8 cellular contexts compared by ENCODE assay signal in the genomic region with DNA sequence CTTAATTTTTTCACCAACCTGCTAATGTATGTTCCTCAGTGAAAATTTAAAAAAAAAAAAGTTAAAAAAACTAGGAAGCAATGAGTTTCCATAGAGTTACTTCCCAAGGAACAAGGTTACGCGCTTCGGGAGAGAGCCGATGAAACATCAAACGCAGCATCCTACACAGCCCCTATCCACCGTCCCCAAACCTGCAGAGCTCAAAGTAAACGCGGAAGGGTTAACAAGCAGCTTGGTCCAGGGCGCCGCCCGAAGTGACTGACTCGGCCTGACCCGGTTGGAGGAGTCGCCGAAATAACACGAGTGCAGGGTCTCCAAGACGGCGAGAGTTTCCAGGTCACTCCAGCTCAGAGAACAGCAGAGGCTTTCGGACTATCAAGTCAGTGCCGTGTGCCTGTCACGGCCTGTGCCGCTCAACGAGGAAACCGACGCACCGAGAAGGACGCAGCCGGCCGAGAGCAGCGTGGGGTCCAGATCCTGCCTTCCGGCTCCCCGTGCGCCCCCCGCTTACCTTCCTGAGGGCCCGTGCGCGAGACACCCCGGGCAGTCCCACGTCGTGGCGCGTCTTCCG. TPM values are rescaled to one million over a fixed set of nuclear protein-coding genes. Genes with fewer than 3 reads are reported as not detected.
DNase-seq lines count a peak whose midpoint lies in the region; ATAC-seq, FAIRE-seq and TF ChIP-seq lines count a peak whose summit lies in the region.

No MANE protein-coding gene starts in this region.

- DNase-seq in AG20443 (ENCODE audit: low spot score) (peak; percentile 55), GM18507 (ENCODE audit: extremely low spot score, insufficient read length, low read depth) (no peak), PC-3 (peak; percentile 25), left lobe of liver (ENCODE audit: low spot score) (no peak), suprapubic skin (ENCODE audit: low spot score in 2 of 2) (no peak), H54 (ENCODE audit: insufficient read length, low spot score) (no peak)
- no peak for DNase-seq in central memory CD8-positive, alpha-beta T cell (ENCODE audit: low spot score in 2 of 2)

- CTCF ChIA-PET in PC-3 (lab: Charles Lee) = interaction anchor here (0.6 to 1.5 kb wide), 2 partner anchors 14 to 47 kb away, joined by 4 to 5 read pairs; no protein-coding TSS in a partner anchor

- peak; percentile 62 for FAIRE-seq in GM18507 (lab: Jason Lieb, UNC)
- FAIRE-seq in H54 (lab: Jason Lieb, UNC) = no peak

- H3K4me3 Mint-ChIP-seq in central memory CD8-positive, alpha-beta T cell = peak overlapping the region; percentile 84

- no peaks in the 10 kb centered on the region for H3K9me3 Mint-ChIP-seq in central memory CD8-positive, alpha-beta T cell

- H3K9me3 ChIP-seq in PC-3 (ENCODE audit: low read length) (no peaks in the 10 kb centered on the region), suprapubic skin (no peaks in the 10 kb centered on the region)

- H3K4me3 ChIP-seq in PC-3 (ENCODE audit: low read length) = peak overlapping the region; percentile 86
- peak overlapping the region; percentile 66 for H3K4me3 ChIP-seq in suprapubic skin

- TF ChIP-seq POLR2A in suprapubic skin (IDR thresholded peaks at IDR 0.05) (no peak), H54 (IDR thresholded peaks at IDR 0.05; ENCODE audit: low read depth, low read length) (no peak)

- H3K36me3 ChIP-seq in PC-3 (ENCODE audit: low read depth, low read length) (no peaks in the 10 kb centered on the region; the same call in 1 of the 2 replicates), suprapubic skin (peaks cover 8% of the 10 kb centered on the region)

- H3K9me2 ChIP-seq in PC-3 (replicated peaks; ENCODE audit: low read length) = no peaks in the 10 kb centered on the region

- peak overlapping the region; percentile 90 for H2AFZ ChIP-seq in PC-3 (ENCODE audit: low read length)

- POLR2A ChIA-PET in PC-3 (lab: Charles Lee; ENCODE audit: unreplicated experiment) = interaction anchor here (1.0 kb wide), 1 partner anchor 8 kb away, joined by 3 read pairs; no protein-coding TSS in a partner anchor

- no peaks in the 10 kb centered on the region for H3K27me3 Mint-ChIP-seq in central memory CD8-positive, alpha-beta T cell

- H3K4me1 Mint-ChIP-seq in central memory CD8-positive, alpha-beta T cell = peaks cover 44% of the 10 kb centered on the region

- peak overlapping the region; percentile 98 for H3K9ac ChIP-seq in PC-3 (ENCODE audit: low read length)

- no peak for TF ChIP-seq CTCF in PC-3 (conservative IDR thresholded peaks at IDR 0.05; ENCODE audit: low read depth, low read length)
- TF ChIP-seq CTCF in suprapubic skin (IDR thresholded peaks at IDR 0.05) = no peak

- TF ChIP-seq EP300 in suprapubic skin (IDR thresholded peaks at IDR 0.05) = no peak

- peak overlapping the region; percentile 80 for H3K27ac Mint-ChIP-seq in central memory CD8-positive, alpha-beta T cell (ENCODE audit: low read depth)

- peaks cover 55% of the 10 kb centered on the region for H3K79me2 ChIP-seq in PC-3 (ENCODE audit: low read length)

- no peaks in the 10 kb centered on the region for H3F3A ChIP-seq in PC-3 (ENCODE audit: low read length, unreplicated experiment)

- peaks cover 12% of the 10 kb centered on the region for H3K36me3 Mint-ChIP-seq in central memory CD8-positive, alpha-beta T cell (ENCODE audit: insufficient read depth)

- peaks cover 17% of the 10 kb centered on the region for H4K20me1 ChIP-seq in PC-3 (ENCODE audit: low read length)

- ATAC-seq in HG03025 (IDR thresholded peaks at IDR 0.05; ENCODE audit: low FRiP score, unreplicated experiment) (peak; percentile 26), PC-3 (peak; percentile 28), left lobe of liver (peak; percentile 44)
- peak; percentile 21 for ATAC-seq in central memory CD8-positive, alpha-beta T cell (replicated peaks; ENCODE audit: extremely low read depth, poor library complexity, severe bottlenecking)

- H3K4me1 ChIP-seq in PC-3 (ENCODE audit: insufficient read depth, low read length) = peaks cover 6% of the 10 kb centered on the region; the same call in 1 of the 2 replicates
- H3K4me1 ChIP-seq in suprapubic skin = peaks cover 29% of the 10 kb centered on the region

- BruUV-seq in PC-3 (replicated peaks; lab: Mats Ljungman, UMichigan) = no TSS peak

- peak overlapping the region; percentile 59 for H3K27ac ChIP-seq in PC-3 (ENCODE audit: low read length)
- H3K27ac ChIP-seq in suprapubic skin = peak overlapping the region; percentile 92

- no peaks in the 10 kb centered on the region for H3K27me3 ChIP-seq in PC-3 (ENCODE audit: low read length)
- H3K27me3 ChIP-seq in suprapubic skin = no peaks in the 10 kb centered on the region

- H3K4me2 ChIP-seq in PC-3 (ENCODE audit: low read length) = peak overlapping the region; percentile 90

- WGBS in suprapubic skin = under 1% methylated on average over 40 of the region's 43 CpGs

- intact Hi-C loops in PC-3 (cut with micrococcal nuclease) = loop anchor here (5.0 kb wide), 1 partner anchor 75 kb away; no protein-coding TSS in a partner anchor

RNA-seq across cellular contexts. Expression of gene NOP14, which starts 0.5 kb away (rescaled TPM):
- total RNA-seq in PC-3 (2014; rRNA removed) = 26.0 and 30.9 TPM in 2 replicates
- total RNA-seq in left lobe of liver = 18.7 TPM
- total RNA-seq in suprapubic skin = 10 to 100 TPM; 23.4 to 30.8 (median 27.1) TPM

RNA-seq across cellular contexts. Expression of gene GRK4, which starts 0.7 kb away (rescaled TPM):
- total RNA-seq in PC-3 (2014; rRNA removed) = 2.9 and 3.7 TPM in 2 replicates
- total RNA-seq in left lobe of liver = 3.2 TPM
- total RNA-seq in suprapubic skin = 1 to 10 TPM; 3.3 to 8.0 (median 4.6) TPM

Comparison
In these comparisons a context has a peak if more than half of its experiments do, and no peak if none do; other contexts are left out.
1. DNase-seq: peak in AG20443 (single experiment) and PC-3 (single experiment); none in GM18507 (single experiment), central memory CD8-positive, alpha-beta T cell (0 of 2), left lobe of liver (single experiment), suprapubic skin (0 of 2) and H54 (single experiment).
2. Peak in every context shown above with its lines, with median percentiles within 50 percentile points of each other: ATAC-seq.